ENCODE assay signal across 8 cellular contexts in genomic region chr12:32896438-32897275, GRCh38. TPM values are rescaled to one million over a fixed set of nuclear protein-coding genes. Genes with fewer than 3 reads are reported as not detected.
DNase-seq lines count a peak whose midpoint lies in the region; ATAC-seq and TF ChIP-seq lines count a peak whose summit lies in the region.

PKP2 (minus strand) TSS chr12:32896777; CDS start chr12:32896731, 46 bp downstream.

- H3K27ac ChIP-seq in colonic mucosa (peak within 1 kb of the TSS; percentile 98), left lung (peak within 1 kb of the TSS in 1 of 2 donors; percentile 33)

- intact Hi-C loops in colonic mucosa (cut with DNase I) (no loop called here), left lung (cut with DNase I) (no loop called here)

- DNase-seq in CD1c-positive myeloid dendritic cell (ENCODE audit: extremely low spot score) = peak; percentile 25
- peak; percentile 97 for DNase-seq in HT-29 (ENCODE audit: low spot score)
- DNase-seq in SK-MEL-5 (ENCODE audit: low read depth, low spot score) = peak; percentile 19
- DNase-seq in colonic mucosa = peak; percentile 94
- peak; percentile 75 to 91 for DNase-seq in left lung
- DNase-seq in Kasumi-1 (lab: John Stamatoyannopoulos, UW) = no peak

- no peak within 1 kb of the TSS for H3K27ac Mint-ChIP-seq in stimulated activated memory B cell treated with anti-CD40 and anti-IgM and Interleukin-4, amounts not matched to agents 10 μg/mL and 1 μg/mL and 100 μg/mL, for 72 hours

- peaks cover 17% of the 10 kb centered on the region for H3K4me1 Mint-ChIP-seq in stimulated activated memory B cell treated with anti-CD40 and anti-IgM and Interleukin-4, amounts not matched to agents 10 μg/mL and 1 μg/mL and 100 μg/mL, for 72 hours

- peaks cover 72% of the 10 kb centered on the region for H3K27me3 Mint-ChIP-seq in stimulated activated memory B cell treated with anti-CD40 and anti-IgM and Interleukin-4, amounts not matched to agents 10 μg/mL and 1 μg/mL and 100 μg/mL, for 72 hours

- H3K36me3 Mint-ChIP-seq in stimulated activated memory B cell treated with anti-CD40 and anti-IgM and Interleukin-4, amounts not matched to agents 10 μg/mL and 1 μg/mL and 100 μg/mL, for 72 hours = no peaks in the 10 kb centered on the region

- peak within 1 kb of the TSS; percentile 83 for H3K4me3 ChIP-seq in colonic mucosa
- H3K4me3 ChIP-seq in left lung = peak within 1 kb of the TSS; percentile 42 to 53

- peak within 1 kb of the TSS; percentile 76 to 92 for H3K9ac ChIP-seq in colonic mucosa (ENCODE audit: low read depth in 2 of 2, low read length in 2 of 2)

- no peaks in the 10 kb centered on the region for H3K36me3 ChIP-seq in colonic mucosa
- no peaks in the 10 kb centered on the region for H3K36me3 ChIP-seq in left lung

- H3K4me3 Mint-ChIP-seq in stimulated activated memory B cell treated with anti-CD40 and anti-IgM and Interleukin-4, amounts not matched to agents 10 μg/mL and 1 μg/mL and 100 μg/mL, for 72 hours = peak within 1 kb of the TSS; percentile 68

- in situ Hi-C loops in SK-MEL-5 (cut with HindIII; ENCODE audit: low pct_unique_long_range_greater_than_20kb, low sequenced_read_pairs) = no loop called here

- H3K9me3 ChIP-seq in colonic mucosa (no peaks in the 10 kb centered on the region), left lung (no peaks in the 10 kb centered on the region)

- H3K27me3 ChIP-seq in colonic mucosa (no peaks in the 10 kb centered on the region), left lung (peaks cover 30 to 64% of the 10 kb centered on the region in 2 donors)

- H3K4me1 ChIP-seq in colonic mucosa (peaks cover 4% of the 10 kb centered on the region), left lung (peaks cover 0 to 40% of the 10 kb centered on the region in 2 donors)

- H3K9me3 Mint-ChIP-seq in stimulated activated memory B cell treated with anti-CD40 and anti-IgM and Interleukin-4, amounts not matched to agents 10 μg/mL and 1 μg/mL and 100 μg/mL, for 72 hours = no peaks in the 10 kb centered on the region

- TF ChIP-seq CTCF in colonic mucosa (IDR thresholded peaks at IDR 0.05) (no peak), left lung (IDR thresholded peaks at IDR 0.05) (no peak)

- ATAC-seq in GM19455 (IDR thresholded peaks at IDR 0.05; ENCODE audit: unreplicated experiment) = peak; percentile 55
- ATAC-seq in left lung = peak; percentile 88
- ATAC-seq in stimulated activated memory B cell treated with anti-CD40 and anti-IgM and Interleukin-4, amounts not matched to agents 10 μg/mL and 1 μg/mL and 100 μg/mL, for 72 hours = peak; percentile 74

RNA-seq across cellular contexts. Expression of gene PKP2, which starts in this region (rescaled TPM):
- total RNA-seq in HT-29 (2014; rRNA removed; shearing (Covaris generic)) = 34.0 and 34.4 TPM in 2 replicates
- total RNA-seq in SK-MEL-5 (2014; rRNA removed; shearing (Covaris generic)) = 0.16 TPM in 1 of 2 replicates, not detected in the other
- polyA plus RNA-seq in SK-MEL-5 (2015; cell fraction: cytosol; rRNA removed) = 0.62 and 2.0 TPM in 2 replicates
- polyA plus RNA-seq in SK-MEL-5 (2015; cell fraction: nucleus; rRNA removed) = 0.15 and 1.3 TPM in 2 replicates
- total RNA-seq in colonic mucosa (100 to 1,000 TPM; 130 to 187 TPM), left lung (1 to 10 TPM; 1.5 to 2.2 TPM)

Comparison
In these comparisons a context has a peak if more than half of its experiments do, and no peak if none do; other contexts are left out.
1. RNA of gene PKP2 (total RNA-seq): 130 to 187 TPM in colonic mucosa and 34.0 to 34.4 TPM in HT-29; 1.5 to 2.2 TPM in left lung and 0.16 TPM in SK-MEL-5; every median in the first group is over 10 times any median in the second.
2. DNase-seq: peak in CD1c-positive myeloid dendritic cell (single experiment), HT-29 (single experiment), SK-MEL-5 (single experiment), colonic mucosa (single experiment) and left lung (2 of 2); none in Kasumi-1 (0 of 2).
3. Peak in every context shown above with its lines, with median percentiles within 50 percentile points of each other: ATAC-seq.